ENCODE assay signal across 8 cellular contexts in genomic region chr22:46774456-46775363, GRCh38. TPM values are rescaled to one million over a fixed set of nuclear protein-coding genes. Genes with fewer than 3 reads are reported as not detected.
DNase-seq lines count a peak whose midpoint lies in the region; ATAC-seq, FAIRE-seq and TF ChIP-seq lines count a peak whose summit lies in the region.

No MANE protein-coding gene starts in this region.

- intact Hi-C loops in stomach (cut with DNase I; ENCODE audit: low total_unique reads), result no loop called here

- ATAC-seq in GM21529 (IDR thresholded peaks at IDR 0.05; ENCODE audit: unreplicated experiment) (peak; percentile 24), foreskin keratinocyte (peak; percentile 12)

- peak; percentile 51 for DNase-seq in GM10248 (ENCODE audit: extremely low spot score)
- no peak for DNase-seq in RWPE1 (ENCODE audit: low spot score)
- no peak for DNase-seq in foreskin keratinocyte
- DNase-seq in stomach, result no peak
- no peak for DNase-seq in NCI-H345 treated with DMSO at 0.1 percent for 48 hours (lab: John Stamatoyannopoulos, UW; ENCODE audit: unreplicated experiment)
- DNase-seq in urothelium cell line (ENCODE audit: low spot score), result no peak
- DNase-seq in SW 1271 (lab: John Stamatoyannopoulos, UW), result no peak

- no peak overlapping the region for H3K4me3 ChIP-seq in stomach

- H3K27me3 ChIP-seq in foreskin keratinocyte (no peaks in the 10 kb centered on the region), stomach (no peaks in the 10 kb centered on the region)

- TF ChIP-seq POLR2A in stomach (IDR thresholded peaks at IDR 0.05), result no peak

- CTCF ChIA-PET in GM10248 (lab: Yijun Ruan, JAX) (interaction anchor here (0.7 to 10.2 kb wide), 5 partner anchors 14 to 28 kb away, joined by 3 to 121 read pairs (median 10); partner anchors contain the start of gene TBC1D22A), RWPE1 (lab: Yijun Ruan, JAX) (interaction anchor here (1.8 kb wide), 1 partner anchor 36 kb away, joined by 7 read pairs; the partner anchor contains the start of gene CERK)

- no peak for TF ChIP-seq EP300 in stomach (IDR thresholded peaks at IDR 0.05)

- no peaks in the 10 kb centered on the region for H3K36me3 ChIP-seq in stomach

- POLR2A ChIA-PET in GM10248 (lab: Yijun Ruan, JAX), result interaction anchor here (4.4 kb wide), 1 partner anchor 12 kb away, joined by 39 read pairs; the partner anchor contains the start of gene TBC1D22A
- POLR2A ChIA-PET in RWPE1 (lab: Yijun Ruan, JAX; ENCODE audit: low non-redundant PET), result no interaction called here

- peaks cover 18% of the 10 kb centered on the region for H3K4me1 ChIP-seq in foreskin keratinocyte
- peaks cover 50 to 70% (median 63%) of the 10 kb centered on the region in 4 donors for H3K4me1 ChIP-seq in stomach

- TF ChIP-seq CTCF in GM10248 (IDR thresholded peaks at IDR 0.05; ENCODE audit: control extremely low read depth, extremely low read depth, low read depth, missing control alignments) (no peak), RWPE1 (conservative IDR thresholded peaks at IDR 0.05; ENCODE audit: low read depth) (no peak), foreskin keratinocyte (conservative IDR thresholded peaks at IDR 0.05) (no peak), stomach (IDR thresholded peaks at IDR 0.05) (no peak)

- no peak for FAIRE-seq in urothelium cell line (lab: Jason Lieb, UNC)

- WGBS in stomach, 5 donors, result 76 to 88% (median 83%) methylated on average over 35 of the region's 35 CpGs

- H3K9me3 ChIP-seq in stomach, result no peaks in the 10 kb centered on the region

- H3K27ac ChIP-seq in RWPE1, result peak overlapping the region; percentile 94
- peak overlapping the region; percentile 57 for H3K27ac ChIP-seq in foreskin keratinocyte
- peak overlapping the region; percentile 6 to 74 (median 59) for H3K27ac ChIP-seq in stomach

RNA-seq across cellular contexts. Expression of gene TBC1D22A, which starts 12.3 kb away (rescaled TPM):
- total RNA-seq in foreskin keratinocyte, result 17.5 and 18.7 TPM in 2 replicates
- 21.9 and 23.4 TPM in 2 replicates for polyA plus RNA-seq in foreskin keratinocyte
- 10 to 100 TPM; 13.8 to 53.1 (median 47.4) TPM for total RNA-seq in stomach
- polyA plus RNA-seq in stomach, result 10 to 100 TPM; 13.3 to 22.1 (median 15.5) TPM

RNA-seq across cellular contexts. Expression of gene CERK, which starts 36.7 kb away (rescaled TPM):
- total RNA-seq in foreskin keratinocyte, result 18.2 and 19.3 TPM in 2 replicates
- polyA plus RNA-seq in foreskin keratinocyte, result 7.1 and 8.1 TPM in 2 replicates
- total RNA-seq in stomach, result 10 to 100 TPM; 29.1 to 59.4 (median 42.4) TPM
- 10 to 100 TPM; 12.5 to 29.2 (median 26.0) TPM for polyA plus RNA-seq in stomach
